11 cellular contexts compared by ENCODE assay signal in genomic region chr4:168152837-168153500, GRCh38.
A peak's percentile ranks its signal among the peaks of the same experiment; 100 is the strongest.
DNase-seq lines count a peak whose midpoint lies in the region; ATAC-seq and TF ChIP-seq lines count a peak whose summit lies in the region.
"Had no signal": no experiment of that assay in that cellular context is flagged by ENCODE, and none has a peak within 500 bp of the region (broad histone marks: within the 10 kb centered on the region; RNA-seq: fewer than 3 reads in every experiment).

No MANE protein-coding gene starts in this region.

- WGBS in GM23248 (ENCODE audit: low coverage in 1 of 2, low lambda C conversion rate in 2 of 2, missing lambda C conversion rate in 2 of 2), 2 experiments: 81 to 86% methylated on average over 8 of the region's 8 CpGs

- no peak for TF ChIP-seq CTCF in activated B cell treated with CpG ODN at 0.5 μM for 24 hours (IDR thresholded peaks at IDR 0.05)
- TF ChIP-seq CTCF in endothelial cell (IDR thresholded peaks at IDR 0.05; ENCODE audit: unreplicated experiment): no peak

- no peaks in the 10 kb centered on the region for H3K9me3 Mint-ChIP-seq in activated B cell treated with CpG ODN at 0.5 μM for 24 hours
- H3K9me3 Mint-ChIP-seq in naive B cell: no peaks in the 10 kb centered on the region
- H3K9me3 Mint-ChIP-seq in endothelial cell (ENCODE audit: unreplicated experiment): no peaks in the 10 kb centered on the region
- H3K9me3 Mint-ChIP-seq: activated naive CD4-positive, alpha-beta T cell treated with anti-CD3 and anti-CD28 coated beads, Interleukin-2, amount 10 ng/mL, durations not matched to agents 7 days and 5 days; dendritic cell treated with granulocyte-macrophage colony-stimulating factor and Interleukin-4, amounts not matched to agents 40 ng/mL and 50 ng/mL, for 4 days had no signal

- peak overlapping the region; percentile 70 for H3K4me2 ChIP-seq in GM23248 (ENCODE audit: unreplicated experiment)

- H3K4me1 Mint-ChIP-seq in activated B cell treated with CpG ODN at 0.5 μM for 24 hours: peaks cover 2% of the 10 kb centered on the region
- H3K4me1 Mint-ChIP-seq in naive B cell: peaks cover 0 to 5% (median 5%) of the 10 kb centered on the region in 3 donors
- H3K4me1 Mint-ChIP-seq in endothelial cell (ENCODE audit: unreplicated experiment): no peaks in the 10 kb centered on the region

- intact Hi-C loops in activated B cell treated with CpG ODN at 0.5 μM for 24 hours (cut with micrococcal nuclease): no loop called here

- in situ Hi-C loops in GM23248 (cut with MboI): no loop called here

- peak overlapping the region; percentile 56 for H3K4me3 Mint-ChIP-seq in activated B cell treated with CpG ODN at 0.5 μM for 24 hours
- peak overlapping the region in 5 of 8 donors; percentile 16 to 47 (median 37) for H3K4me3 Mint-ChIP-seq in naive B cell
- no peak overlapping the region for H3K4me3 Mint-ChIP-seq in endothelial cell (ENCODE audit: unreplicated experiment)
- H3K4me3 Mint-ChIP-seq: activated naive CD4-positive, alpha-beta T cell treated with anti-CD3 and anti-CD28 coated beads, Interleukin-2, amount 10 ng/mL, durations not matched to agents 7 days and 5 days; dendritic cell treated with granulocyte-macrophage colony-stimulating factor and Interleukin-4, amounts not matched to agents 40 ng/mL and 50 ng/mL, for 4 days had no signal

- CTCF ChIA-PET in activated B cell treated with CpG ODN at 0.5 μM for 24 hours (lab: Charles Lee): interaction anchor here (0.6 to 1.3 kb wide), 4 partner anchors 8 to 1987 kb away, joined by 3 to 4 read pairs (median 3); no protein-coding TSS in a partner anchor

- H3K4me3 ChIP-seq in GM23248: 0 out of 2 replicates have a peak overlapping the region, but pooled peaks have one; percentile 64

- H3K27me3 ChIP-seq in GM23248 (replicated peaks; ENCODE audit: insufficient read depth): no peaks in the 10 kb centered on the region

- ATAC-seq in GM18508 (IDR thresholded peaks at IDR 0.05; ENCODE audit: insufficient read depth, unreplicated experiment) (peak; percentile 63), activated B cell treated with CpG ODN at 0.5 μM for 24 hours (ENCODE audit: low read depth) (no peak), naive B cell (ENCODE audit: low read depth in 2 of 2) (no peak), GM21367 (IDR thresholded peaks at IDR 0.05; ENCODE audit: unreplicated experiment) (no peak)

- no peak overlapping the region for H3K27ac ChIP-seq in GM23248
- H3K27ac ChIP-seq: left ventricle myocardium inferior had no signal

- H3K36me3 ChIP-seq in GM23248 (ENCODE audit: low read depth): no peaks in the 10 kb centered on the region
- H3K36me3 ChIP-seq: left ventricle myocardium inferior had no signal

- H3K27ac Mint-ChIP-seq in activated B cell treated with CpG ODN at 0.5 μM for 24 hours (no peak overlapping the region), naive B cell (peak overlapping the region in 1 of 6 donors; percentile 86), endothelial cell (ENCODE audit: unreplicated experiment) (no peak overlapping the region)
- H3K27ac Mint-ChIP-seq: activated naive CD4-positive, alpha-beta T cell treated with anti-CD3 and anti-CD28 coated beads, Interleukin-2, amount 10 ng/mL, durations not matched to agents 7 days and 5 days; dendritic cell treated with granulocyte-macrophage colony-stimulating factor and Interleukin-4, amounts not matched to agents 40 ng/mL and 50 ng/mL, for 4 days had no signal

- peak overlapping the region; percentile 73 for H2AFZ ChIP-seq in GM23248

- no peaks in the 10 kb centered on the region for H4K20me1 ChIP-seq in GM23248 (ENCODE audit: insufficient read depth)

- H3K9ac ChIP-seq in GM23248: no peak overlapping the region

- POLR2A ChIA-PET in activated B cell treated with CpG ODN at 0.5 μM for 24 hours (lab: Charles Lee): no interaction called here

- H3K79me2 ChIP-seq in GM23248 (ENCODE audit: insufficient read depth): no peaks in the 10 kb centered on the region

- H3K36me3 Mint-ChIP-seq in activated B cell treated with CpG ODN at 0.5 μM for 24 hours (ENCODE audit: low read depth) (no peaks in the 10 kb centered on the region), naive B cell (no peaks in the 10 kb centered on the region), endothelial cell (ENCODE audit: low read depth, unreplicated experiment) (no peaks in the 10 kb centered on the region)
- H3K36me3 Mint-ChIP-seq: activated naive CD4-positive, alpha-beta T cell treated with anti-CD3 and anti-CD28 coated beads, Interleukin-2, amount 10 ng/mL, durations not matched to agents 7 days and 5 days had no signal

- no peaks in the 10 kb centered on the region for H3K9me3 ChIP-seq in GM23248 (ENCODE audit: low read depth)
- H3K9me3 ChIP-seq: left ventricle myocardium inferior had no signal

- no peaks in the 10 kb centered on the region for H3F3A ChIP-seq in GM23248 (ENCODE audit: insufficient read depth)

- DNase-seq in GM23248 (no peak), activated B cell treated with CpG ODN at 0.5 μM for 24 hours (no peak), naive B cell (no peak), endothelial cell (ENCODE audit: low spot score) (no peak), UCSD-AML1 (lab: John Stamatoyannopoulos, UW; ENCODE audit: unreplicated experiment) (no peak), NCI-H2227 treated with DMSO at 0.1 percent for 48 hours (lab: John Stamatoyannopoulos, UW) (no peak)

- 0 out of 2 replicates have a peak, but pooled peaks cover 4% of the 10 kb centered on the region for H3K4me1 ChIP-seq in GM23248 (ENCODE audit: insufficient read depth)
- H3K4me1 ChIP-seq: left ventricle myocardium inferior had no signal

- H3K9me2 ChIP-seq in GM23248 (ENCODE audit: insufficient read depth): no peaks in the 10 kb centered on the region

- H3K27me3 Mint-ChIP-seq in activated B cell treated with CpG ODN at 0.5 μM for 24 hours (no peaks in the 10 kb centered on the region), naive B cell (no peaks in the 10 kb centered on the region), endothelial cell (ENCODE audit: unreplicated experiment) (no peaks in the 10 kb centered on the region)
- H3K27me3 Mint-ChIP-seq: dendritic cell treated with granulocyte-macrophage colony-stimulating factor and Interleukin-4, amounts not matched to agents 40 ng/mL and 50 ng/mL, for 4 days had no signal
